In the genomic region with DNA sequence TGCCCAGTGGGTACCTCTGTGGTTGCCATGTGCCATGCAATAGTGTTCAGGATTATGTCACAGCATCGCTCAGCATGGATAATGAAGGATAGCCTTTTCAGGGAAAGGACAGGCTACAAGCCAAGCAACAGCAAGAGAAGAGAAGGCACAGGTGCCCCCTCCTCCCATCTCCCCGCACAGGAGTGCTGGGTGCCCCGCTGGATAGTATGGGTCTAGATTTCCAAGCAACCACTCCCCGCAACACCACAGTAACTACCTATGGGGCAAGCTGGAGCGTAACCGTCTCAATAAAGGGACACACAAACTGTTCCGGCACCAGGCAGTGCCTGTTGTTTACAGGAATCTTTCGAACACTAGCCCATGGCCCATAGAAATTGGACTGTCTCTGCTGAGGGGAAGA, we compare ENCODE assay signal across 15 cellular contexts.
DNase-seq lines count a peak whose midpoint lies in the region; ATAC-seq, FAIRE-seq and TF ChIP-seq lines count a peak whose summit lies in the region.
"Had no signal": no experiment of that assay in that cellular context is flagged by ENCODE, and none has a peak within 500 bp of the region (broad histone marks: within the 10 kb centered on the region; RNA-seq: fewer than 3 reads in every experiment).

No MANE protein-coding gene starts in this region.

- H3K9ac ChIP-seq in HepG2 (ENCODE audit: insufficient read depth, low read depth, low read length) = no peak overlapping the region
- H3K9ac ChIP-seq: BLaER1 had no signal

- no peak for TF ChIP-seq EP300 in A549 (IDR thresholded peaks at IDR 0.05)
- no peak for TF ChIP-seq EP300 in HepG2 (IDR thresholded peaks at IDR 0.05; ENCODE audit: low read depth in 2 of 2, low read length in 2 of 2)
- no peak for TF ChIP-seq EP300 in HepG2 (CRISPR knock-in tag; IDR thresholded peaks at IDR 0.05; ENCODE audit: borderline replicate concordance)
- no peak for TF ChIP-seq EP300 in tibial nerve (IDR thresholded peaks at IDR 0.05)

- H2AFZ ChIP-seq in HepG2 (ENCODE audit: low read length) = no peak overlapping the region

- H3K4me3 Mint-ChIP-seq in activated naive CD8-positive, alpha-beta T cell treated with anti-CD3 and anti-CD28 coated beads, Interleukin-2, amount 50 U/mL, for 24 hours = no peak overlapping the region
- H3K4me3 Mint-ChIP-seq: CD8-positive, alpha-beta memory T cell had no signal

- TF ChIP-seq RAD21 in A549 (conservative IDR thresholded peaks at IDR 0.05 in 1 of 2, IDR thresholded peaks at IDR 0.05 in 1 of 2) (no peak), HepG2 (CRISPR knock-in tag; IDR thresholded peaks at IDR 0.05) (no peak)

- no TSS peak for BruUV-seq in HepG2 (replicated peaks; lab: Mats Ljungman, UMichigan)

- no peak overlapping the region for H3K27ac ChIP-seq in A549
- H3K27ac ChIP-seq in caudate nucleus (ENCODE audit: low read depth, low read length) = peak overlapping the region; percentile 97
- no peak overlapping the region for H3K27ac ChIP-seq in HepG2 (ENCODE audit: extremely low read length, insufficient read depth, low read length)
- peak overlapping the region; percentile 97 for H3K27ac ChIP-seq in substantia nigra (ENCODE audit: low read depth, low read length, poor library complexity, severe bottlenecking)
- H3K27ac ChIP-seq in tibial nerve = no peak overlapping the region
- H3K27ac ChIP-seq: 22Rv1, BLaER1 had no signal

- H3K27me3 Mint-ChIP-seq in activated naive CD8-positive, alpha-beta T cell treated with anti-CD3 and anti-CD28 coated beads, Interleukin-2, amount 50 U/mL, for 24 hours = no peaks in the 10 kb centered on the region

- TF ChIP-seq POLR2A in A549 (IDR thresholded peaks at IDR 0.05; ENCODE audit: low read length) (0 out of 2 replicates have a peak, but pooled peaks have one; percentile 12), HepG2 (IDR thresholded peaks at IDR 0.05; ENCODE audit: insufficient read depth in 1 of 2, low read depth in 2 of 2, low read length in 2 of 2) (no peak), tibial nerve (IDR thresholded peaks at IDR 0.05) (no peak)

- DNase-seq in A549 (ENCODE audit: low read depth in 1 of 2, low spot score in 1 of 2) (no peak), caudate nucleus (lab: John Stamatoyannopoulos, UW) (peak in 1 of 61 donors; percentile 14), HepG2 (ENCODE audit: low spot score) (no peak), substantia nigra (lab: John Stamatoyannopoulos, UW) (peak in 1 of 49 donors; percentile 14), tibial nerve (ENCODE audit: low spot score in 2 of 2) (no peak), DMS79 (lab: John Stamatoyannopoulos, UW) (no peak)
- DNase-seq in activated naive CD8-positive, alpha-beta T cell treated with anti-CD3 and anti-CD28 coated beads, Interleukin-2, amount 50 U/mL, for 24 hours = no peak
- DNase-seq: AML-193; Caco-2; CD8-positive, alpha-beta memory T cell; GF-D8; GOT3 had no signal

- FAIRE-seq in A549 (lab: Jason Lieb, UNC) (no peak), HepG2 (lab: Jason Lieb, UNC) (no peak)

- ATAC-seq in A549 (no peak), HepG2 (peak; percentile 19; the same call in 2 of the 3 replicates)
- no peak for ATAC-seq in activated naive CD8-positive, alpha-beta T cell treated with anti-CD3 and anti-CD28 coated beads, Interleukin-2, amount 50 U/mL, for 24 hours

- H3K27me3 ChIP-seq in HepG2 (ENCODE audit: control insufficient read depth in 1 of 2, insufficient read depth in 2 of 2, low read length in 2 of 2) (no peaks in the 10 kb centered on the region), tibial nerve (no peaks in the 10 kb centered on the region)
- H3K27me3 ChIP-seq: BLaER1 had no signal

- H3K9me3 ChIP-seq in A549 (no peaks in the 10 kb centered on the region), HepG2 (ENCODE audit: low read length) (no peaks in the 10 kb centered on the region), tibial nerve (no peaks in the 10 kb centered on the region)
- H3K9me3 ChIP-seq: BLaER1, Caco-2, HAP-1 had no signal

- H3K4me2 ChIP-seq in A549 (no peak overlapping the region), HepG2 (ENCODE audit: low read depth, low read length) (no peak overlapping the region)
- H3K4me2 ChIP-seq: BLaER1 had no signal

- POLR2A ChIA-PET in A549 (lab: Yijun Ruan, JAX) = no interaction called here
- POLR2A ChIA-PET in HepG2 (lab: Yijun Ruan, JAX) = no interaction called here

- peaks cover 4 to 42% of the 10 kb centered on the region in 2 experiments; a peak in 4 of 5 replicates for H3K36me3 ChIP-seq in HepG2 (replicated peaks in 1 of 2; ENCODE audit: control insufficient read depth in 1 of 2, insufficient read depth in 2 of 2, low read length in 2 of 2)
- no peaks in the 10 kb centered on the region for H3K36me3 ChIP-seq in tibial nerve
- H3K36me3 ChIP-seq: BLaER1, HAP-1 had no signal

- H3K4me1 ChIP-seq in A549 (no peaks in the 10 kb centered on the region), HepG2 (ENCODE audit: insufficient read depth, low read length) (no peaks in the 10 kb centered on the region), tibial nerve (no peaks in the 10 kb centered on the region)
- H3K4me1 ChIP-seq: HAP-1 had no signal

- H3K9me3 Mint-ChIP-seq in activated naive CD8-positive, alpha-beta T cell treated with anti-CD3 and anti-CD28 coated beads, Interleukin-2, amount 50 U/mL, for 24 hours = no peaks in the 10 kb centered on the region
- H3K9me3 Mint-ChIP-seq: CD8-positive, alpha-beta memory T cell had no signal

- no peaks in the 10 kb centered on the region for H3K79me2 ChIP-seq in HepG2 (ENCODE audit: insufficient read depth, low read length)

- H3K4me3 ChIP-seq in A549 (no peak overlapping the region), HepG2 (replicated peaks in 1 of 3; ENCODE audit: insufficient read depth in 1 of 3, low read depth in 2 of 3, low read length in 3 of 3) (no peak overlapping the region), tibial nerve (no peak overlapping the region)
- H3K4me3 ChIP-seq: BLaER1, HAP-1 had no signal

- H3K27ac Mint-ChIP-seq in activated naive CD8-positive, alpha-beta T cell treated with anti-CD3 and anti-CD28 coated beads, Interleukin-2, amount 50 U/mL, for 24 hours = no peak overlapping the region

- no peaks in the 10 kb centered on the region for H3K4me1 Mint-ChIP-seq in activated naive CD8-positive, alpha-beta T cell treated with anti-CD3 and anti-CD28 coated beads, Interleukin-2, amount 50 U/mL, for 24 hours
- H3K4me1 Mint-ChIP-seq: CD8-positive, alpha-beta memory T cell had no signal

- CTCF ChIA-PET in A549 (lab: Yijun Ruan, JAX) = interaction anchor here (1.3 kb wide), 1 partner anchor 14 kb away, joined by 3 read pairs; no protein-coding TSS in a partner anchor
- CTCF ChIA-PET in HepG2 (lab: Yijun Ruan, JAX; ENCODE audit: low intra/inter-chr PET ratio, low total read pairs) = no interaction called here

- intact Hi-C loops in HepG2 (cut with micrococcal nuclease; ENCODE audit: unreplicated experiment) = no loop called here

- no peak for TF ChIP-seq CTCF in A549 (IDR thresholded peaks at IDR 0.05)
- TF ChIP-seq CTCF in HepG2 (CRISPR knock-in tag; IDR thresholded peaks at IDR 0.05) = no peak
- TF ChIP-seq CTCF in tibial nerve (IDR thresholded peaks at IDR 0.05) = no peak

- in situ Hi-C loops in HepG2 (cut with HindIII; ENCODE audit: extremely low pct_ligation_motif_present, low pct_unique_long_range_greater_than_20kb) = no loop called here

- no peaks in the 10 kb centered on the region for H4K20me1 ChIP-seq in HepG2 (ENCODE audit: insufficient read depth, low read length)
- H4K20me1 ChIP-seq: BLaER1 had no signal

- 90% methylated on average over 8 of the region's 8 CpGs for WGBS in A549 (ENCODE audit: missing lambda C conversion rate)
- 98% methylated on average over 8 of the region's 8 CpGs for WGBS in HepG2 (ENCODE audit: low lambda C conversion rate)
- WGBS in tibial nerve, 2 donors = 96 to 98% methylated on average over 8 of the region's 8 CpGs

- H3K36me3 Mint-ChIP-seq in activated naive CD8-positive, alpha-beta T cell treated with anti-CD3 and anti-CD28 coated beads, Interleukin-2, amount 50 U/mL, for 24 hours (ENCODE audit: low read depth) = peaks cover 11% of the 10 kb centered on the region

TF ChIP-seq in A549, 52 proteins besides CTCF, POLR2A, EP300 and RAD21:
- no peak for TF ChIP-seq PHF8 (IDR thresholded peaks at IDR 0.05; ENCODE audit: borderline replicate concordance, low read depth)
- no peak for TF ChIP-seq HOXA7 (CRISPR knock-in tag; IDR thresholded peaks at IDR 0.05)
- TF ChIP-seq CHD4 (IDR thresholded peaks at IDR 0.05; ENCODE audit: borderline replicate concordance) = no peak
- no peak for TF ChIP-seq BHLHE40 (IDR thresholded peaks at IDR 0.05; ENCODE audit: low read depth, low read length)
- no peak for TF ChIP-seq RARB (CRISPR knock-in tag; IDR thresholded peaks at IDR 0.05)
- TF ChIP-seq HOXB5 (CRISPR knock-in tag; IDR thresholded peaks at IDR 0.05) = no peak
- TF ChIP-seq TP53 (CRISPR knock-in tag; IDR thresholded peaks at IDR 0.05) = no peak
- TF ChIP-seq KDM1A (IDR thresholded peaks at IDR 0.05; ENCODE audit: low read depth) = no peak

TF ChIP-seq in HepG2, 621 proteins besides CTCF, POLR2A, EP300 and RAD21 (continues in another document):
- no peak for TF ChIP-seq ZFP36L1 (CRISPR knock-in tag; IDR thresholded peaks at IDR 0.05)
- TF ChIP-seq, protein P1, sequence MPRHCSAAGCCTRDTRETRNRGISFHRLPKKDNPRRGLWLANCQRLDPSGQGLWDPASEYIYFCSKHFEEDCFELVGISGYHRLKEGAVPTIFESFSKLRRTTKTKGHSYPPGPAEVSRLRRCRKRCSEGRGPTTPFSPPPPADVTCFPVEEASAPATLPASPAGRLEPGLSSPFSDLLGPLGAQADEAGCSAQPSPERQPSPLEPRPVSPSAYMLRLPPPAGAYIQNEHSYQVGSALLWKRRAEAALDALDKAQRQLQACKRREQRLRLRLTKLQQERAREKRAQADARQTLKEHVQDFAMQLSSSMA (CRISPR knock-in tag; IDR thresholded peaks at IDR 0.05) = no peak

Comparison
In these comparisons a context has a peak if more than half of its experiments do, and no peak if none do; other contexts are left out.
1. H3K27ac ChIP-seq: peak in caudate nucleus (single experiment) and substantia nigra (single experiment); none in A549 (0 of 2), HepG2 (single experiment) and tibial nerve (0 of 4).